ENCODE assay signal across 30 cellular contexts in genomic region chr2:68052717-68053422, GRCh38. TPM values are rescaled to one million over a fixed set of nuclear protein-coding genes. Genes with fewer than 3 reads are reported as not detected.
DNase-seq lines count a peak whose midpoint lies in the region; ATAC-seq, FAIRE-seq and TF ChIP-seq lines count a peak whose summit lies in the region.
"Had no signal": no experiment of that assay in that cellular context is flagged by ENCODE, and none has a peak within 500 bp of the region (broad histone marks: within the 10 kb centered on the region; RNA-seq: fewer than 3 reads in every experiment).

No MANE protein-coding gene starts in this region.

- no peak overlapping the region for H3K27ac ChIP-seq in right atrium auricular region
- no peak overlapping the region for H3K27ac ChIP-seq in K562 (ENCODE audit: extremely low read depth, low read depth, low read length)
- H3K27ac ChIP-seq: HL-60, lower lobe of right lung had no signal

- no peak overlapping the region for H3K4me3 Mint-ChIP-seq in mesothelial cell of epicardium
- H3K4me3 Mint-ChIP-seq: activated naive CD8-positive, alpha-beta T cell treated with anti-CD3 and anti-CD28 coated beads, Interleukin-2, amount 10 ng/mL, durations not matched to agents 7 days and 5 days; activated T-cell treated with anti-CD3 and anti-CD28 coated beads, Interleukin-2, amount 50 U/mL, for 4 hours; CD4-positive, alpha-beta T cell had no signal

- peaks cover 0 to 5% of the 10 kb centered on the region in 2 donors for H3K4me1 ChIP-seq in right atrium auricular region
- H3K4me1 ChIP-seq in K562 (replicated peaks in 1 of 2; ENCODE audit: control insufficient read depth in 2 of 2, insufficient read depth in 2 of 2, low read length in 2 of 2), result no peaks in the 10 kb centered on the region; a peak in 2 of 5 replicates

- TF ChIP-seq POLR2A in K562 (conservative IDR thresholded peaks at IDR 0.05), result no peak

- peaks cover 4% of the 10 kb centered on the region for H3K9me1 ChIP-seq in K562 (ENCODE audit: control insufficient read depth, insufficient read depth, low read length)

- peaks cover 96% of the 10 kb centered on the region for H3K79me2 ChIP-seq in K562 (ENCODE audit: control insufficient read depth, insufficient read depth, low read length)

- DNase-seq in Right ventricle myocardium superior (no peak), right atrium auricular region (ENCODE audit: low spot score) (no peak), K562 (ENCODE audit: extremely low read depth in 1 of 4, low spot score in 3 of 4) (no peak), mesothelial cell of epicardium (ENCODE audit: low spot score in 2 of 2, unreplicated experiment in 2 of 2) (no peak), anterior cingulate cortex (lab: John Stamatoyannopoulos, UW) (no peak)
- no peak for DNase-seq in stimulated activated CD4-positive, alpha-beta T cell treated with anti-CD3 and anti-CD28 coated beads, Interleukin-1b, Interleukin-23, amount 100 ng/mL, for 48 hours
- DNase-seq: 8988T; activated CD4-positive, CD25-positive, alpha-beta regulatory T cell; activated gamma-delta T cell treated with Interleukin-2 at 50 U/mL for 16 hours; activated naive CD8-positive, alpha-beta T cell treated with anti-CD3 and anti-CD28 coated beads, Interleukin-2, amount 10 ng/mL, durations not matched to agents 7 days and 5 days; activated T-cell treated with anti-CD3 and anti-CD28 coated beads, Interleukin-2, amount 50 U/mL, for 4 hours; caudate nucleus; CD4-positive, alpha-beta T cell; cortex of kidney; effector memory CD4-positive, alpha-beta T cell; erythroblast; foreskin fibroblast; head of caudate nucleus; kidney; lower lobe of right lung; NCI-H1930; NCI-H510A treated with DMSO at 0.1 percent for 48 hours; T-helper 1 cell; trophoblast cell had no signal

- TF ChIP-seq RAD21 in K562 (CRISPR knock-in tag; conservative IDR thresholded peaks at IDR 0.05 in 1 of 2, IDR thresholded peaks at IDR 0.05 in 1 of 2), result no peak

- H3K36me3 ChIP-seq in right atrium auricular region (no peaks in the 10 kb centered on the region), K562 (ENCODE audit: control insufficient read depth, insufficient read depth, low read length) (peaks cover 3% of the 10 kb centered on the region; the same call in 2 of the 3 replicates)
- H3K36me3 ChIP-seq: lower lobe of right lung had no signal

- POLR2A ChIA-PET in K562 (lab: Yijun Ruan, JAX), result interaction anchor here (1.1 kb wide), 1 partner anchor 11 kb away, joined by 3 read pairs; no protein-coding TSS in a partner anchor

- no peaks in the 10 kb centered on the region for H3K27me3 ChIP-seq in right atrium auricular region
- no peaks in the 10 kb centered on the region for H3K27me3 ChIP-seq in K562 (ENCODE audit: control insufficient read depth in 2 of 2, insufficient read depth in 2 of 2, low read length in 2 of 2)

- H3K9me3 ChIP-seq in right atrium auricular region (no peaks in the 10 kb centered on the region), K562 (replicated peaks; ENCODE audit: control insufficient read depth, insufficient read depth, low read depth, low read length) (no peaks in the 10 kb centered on the region)
- H3K9me3 ChIP-seq: lower lobe of right lung had no signal

- peaks cover 2% of the 10 kb centered on the region for H3K36me3 Mint-ChIP-seq in mesothelial cell of epicardium

- H2AFZ ChIP-seq in K562 (ENCODE audit: low read depth, low read length), result no peak overlapping the region

- H3K4me2 ChIP-seq in K562 (ENCODE audit: insufficient read depth, low read length), result no peak overlapping the region
- H3K4me2 ChIP-seq: smooth muscle cell had no signal

- ATAC-seq in Right ventricle myocardium superior (ENCODE audit: poor library complexity) (peak; percentile 68), K562 (peak; percentile 29; the same call in 2 of the 3 replicates), HG02763 (IDR thresholded peaks at IDR 0.05; ENCODE audit: unreplicated experiment) (no peak), HG03565 (IDR thresholded peaks at IDR 0.05; ENCODE audit: unreplicated experiment) (no peak)
- ATAC-seq: activated T-cell treated with anti-CD3 and anti-CD28 coated beads, Interleukin-2, amount 50 U/mL, for 4 hours had no signal

- FAIRE-seq in K562 (lab: Jason Lieb, UNC), result no peak
- FAIRE-seq: D721Med, H1, kidney had no signal

- peaks cover 42% of the 10 kb centered on the region for H3K4me1 Mint-ChIP-seq in mesothelial cell of epicardium

- CTCF ChIA-PET in K562 (lab: Yijun Ruan, JAX; ENCODE audit: low intra/inter-chr PET ratio), result no interaction called here

- H3K9ac ChIP-seq in K562 (ENCODE audit: insufficient read depth in 1 of 2, low read depth in 2 of 2, low read length in 2 of 2), result no peak overlapping the region

- no peaks in the 10 kb centered on the region for H3K9me3 Mint-ChIP-seq in mesothelial cell of epicardium
- H3K9me3 Mint-ChIP-seq: activated naive CD8-positive, alpha-beta T cell treated with anti-CD3 and anti-CD28 coated beads, Interleukin-2, amount 10 ng/mL, durations not matched to agents 7 days and 5 days; activated T-cell treated with anti-CD3 and anti-CD28 coated beads, Interleukin-2, amount 50 U/mL, for 4 hours; CD4-positive, alpha-beta T cell had no signal

- BruUV-seq in K562 (replicated peaks; lab: Mats Ljungman, UMichigan), result no TSS peak

- H3K4me3 ChIP-seq in right atrium auricular region (no peak overlapping the region), K562 (no peak overlapping the region)
- H3K4me3 ChIP-seq: lower lobe of right lung, smooth muscle cell had no signal

- peaks cover 8% of the 10 kb centered on the region for H4K20me1 ChIP-seq in K562 (replicated peaks; ENCODE audit: control insufficient read depth, insufficient read depth, low read length)

- H3K27ac Mint-ChIP-seq in mesothelial cell of epicardium, result peak overlapping the region; percentile 9
- H3K27ac Mint-ChIP-seq: activated naive CD8-positive, alpha-beta T cell treated with anti-CD3 and anti-CD28 coated beads, Interleukin-2, amount 10 ng/mL, durations not matched to agents 7 days and 5 days; CD4-positive, alpha-beta T cell had no signal

- in situ Hi-C loops in K562 (cut with MboI), result no loop called here

- H3K27me3 Mint-ChIP-seq in mesothelial cell of epicardium (ENCODE audit: low read depth), result no peaks in the 10 kb centered on the region
- H3K27me3 Mint-ChIP-seq: activated naive CD8-positive, alpha-beta T cell treated with anti-CD3 and anti-CD28 coated beads, Interleukin-2, amount 10 ng/mL, durations not matched to agents 7 days and 5 days; CD4-positive, alpha-beta T cell had no signal

- WGBS in K562 (ENCODE audit: insufficient coverage, low coverage, missing lambda C conversion rate), result 85% methylated on average over 6 of the region's 6 CpGs

- intact Hi-C loops in Right ventricle myocardium superior (cut with DNase I) (no loop called here), K562 (cut with micrococcal nuclease) (no loop called here)

- TF ChIP-seq CTCF in right atrium auricular region (IDR thresholded peaks at IDR 0.05) (no peak), K562 (IDR thresholded peaks at IDR 0.05 in 2 of 3, conservative IDR thresholded peaks at IDR 0.05 in 1 of 3; ENCODE audit: insufficient read depth in 2 of 3, low read depth in 1 of 3, low read length in 3 of 3) (no peak), mesothelial cell of epicardium (IDR thresholded peaks at IDR 0.05; ENCODE audit: unreplicated experiment) (no peak)

- TF ChIP-seq EP300 in K562 (IDR thresholded peaks at IDR 0.05; ENCODE audit: low read length), result no peak

TF ChIP-seq in K562, 482 proteins besides CTCF, POLR2A, EP300 and RAD21:
- TF ChIP-seq SRF (CRISPR knock-in tag; IDR thresholded peaks at IDR 0.05) (no peak), ZBTB26 (CRISPR knock-in tag; IDR thresholded peaks at IDR 0.05) (no peak), RB1 (IDR thresholded peaks at IDR 0.05; ENCODE audit: low read depth) (no peak), PREB (CRISPR knock-in tag; IDR thresholded peaks at IDR 0.05) (no peak)

RNA-seq across cellular contexts. Expression of gene C1D, which starts 9.9 kb away (rescaled TPM):
- 13.7 TPM for total RNA-seq in Right ventricle myocardium superior
- 10 to 100 TPM; 29.2 to 31.1 TPM for total RNA-seq in right atrium auricular region
- total RNA-seq in K562 (2011; cell fraction: chromatin; rRNA removed; ENCODE audit: low replicate concordance), result 4.2 and 16.8 TPM in 2 replicates
- 3.0 and 3.7 TPM in 2 replicates for total RNA-seq in K562 (2011; cell fraction: nucleolus; rRNA removed)
- 7.8 and 12.7 TPM in 2 replicates for total RNA-seq in K562 (2011; cell fraction: nucleoplasm; rRNA removed)
- 26.9 and 36.2 TPM in 2 replicates for total RNA-seq in K562 (2014; rRNA removed)
- total RNA-seq in K562 (2014; rRNA removed; fragmentation: Illumina TruSeq; extraction: Trizol), result 60.4 and 76.1 TPM in 2 replicates
- 38.3 and 42.2 TPM in 2 replicates for total RNA-seq in K562 (2015; rRNA removed; fragmentation: Illumina TruSeq; extraction: Trizol)
- 21.3 and 33.2 TPM in 2 replicates for total RNA-seq in K562 (2021)
- 25.5 and 55.1 TPM in 2 replicates for polyA plus RNA-seq in K562 (2011; rRNA removed)
- polyA plus RNA-seq in K562 (2011; cell fraction: cytosol; rRNA removed), result 4.2 and 13.2 TPM in 2 replicates
- 4.5 and 5.1 TPM in 2 replicates for polyA plus RNA-seq in K562 (2011; cell fraction: nucleus; rRNA removed)
- 35.3 and 40.0 TPM in 2 replicates for polyA plus RNA-seq in K562 (2012)
- 59.2 and 73.2 TPM in 2 replicates for polyA plus RNA-seq in K562 (2014; fragmentation: Illumina TruSeq; extraction: Trizol)
- polyA plus RNA-seq in K562 (2014; fragmentation: Nextera tagmentation; extraction: Ambion mirVana), result 100 to 1,000 TPM; 120 to 123 TPM
- 55.3 and 56.5 TPM in 2 replicates for polyA plus RNA-seq in K562 (2014; rRNA removed)
- 14.4 and 24.5 TPM in 2 replicates for polyA minus RNA-seq in K562 (2011; rRNA and poly(A)+ RNA removed)
- 2.6 and 5.3 TPM in 2 replicates for polyA minus RNA-seq in K562 (2011; cell fraction: cytosol; rRNA and poly(A)+ RNA removed)
- polyA minus RNA-seq in K562 (2011; cell fraction: nucleus; rRNA and poly(A)+ RNA removed), result 3.6 and 6.4 TPM in 2 replicates
- total RNA-seq in mesothelial cell of epicardium, result 20.5 to 23.6 TPM (median 22.4 TPM) in 3 replicates

Comparison
In these comparisons a context has a peak if more than half of its experiments do, and no peak if none do; other contexts are left out.
1. ATAC-seq: peak in Right ventricle myocardium superior (single experiment) and K562 (single experiment); none in HG02763 (single experiment) and HG03565 (single experiment).